Comparison of ENCODE assay signal across 12 cellular contexts in genomic region chr12:3097836-3098235, GRCh38. TPM values are rescaled to one million over a fixed set of nuclear protein-coding genes. Genes with fewer than 3 reads are reported as not detected.
DNase-seq lines count a peak whose midpoint lies in the region; ATAC-seq and TF ChIP-seq lines count a peak whose summit lies in the region.
"Had no signal": no experiment of that assay in that cellular context is flagged by ENCODE, and none has a peak within 500 bp of the region (broad histone marks: within the 10 kb centered on the region; RNA-seq: fewer than 3 reads in every experiment).

No MANE protein-coding gene starts in this region.

- TF ChIP-seq CTCF in osteocyte (IDR thresholded peaks at IDR 0.05): no peak

- 15 to 16% methylated on average over 9 of the region's 9 CpGs for WGBS in aorta, 2 donors

- peak; percentile 46 for ATAC-seq in Right ventricle myocardium superior (ENCODE audit: poor library complexity)
- peak; percentile 68 for ATAC-seq in aorta (ENCODE audit: low FRiP score)
- ATAC-seq in GM21381 (IDR thresholded peaks at IDR 0.05; ENCODE audit: unreplicated experiment): no peak

- intact Hi-C loops in Right ventricle myocardium superior (cut with DNase I): no loop called here
- intact Hi-C loops in aorta (cut with DNase I): no loop called here

- H3K9me3 ChIP-seq in aorta (ENCODE audit: control insufficient read depth, low read length): no peaks in the 10 kb centered on the region

- DNase-seq in NCI-H2171 treated with DMSO at 0.1 percent for 48 hours (lab: John Stamatoyannopoulos, UW) (peak; percentile 55), NCI-H2171 (lab: John Stamatoyannopoulos, UW) (no peak), Right ventricle myocardium superior (peak; percentile 48), osteocyte (ENCODE audit: extremely low spot score, unreplicated experiment) (no peak), aorta (peak in 1 of 2 donors; percentile 60), NCI-H2227 (lab: John Stamatoyannopoulos, UW; ENCODE audit: unreplicated experiment) (no peak), NCI-H524 treated with DMSO at 0.1 percent for 48 hours (lab: John Stamatoyannopoulos, UW) (no peak)
- DNase-seq: activated gamma-delta T cell; effector CD4-positive, alpha-beta T cell; NCI-H1436 treated with DMSO at 0.1 percent for 48 hours had no signal

- H3K9me3 Mint-ChIP-seq in osteocyte (ENCODE audit: unreplicated experiment): peaks cover 8% of the 10 kb centered on the region

- H3K27ac ChIP-seq in aorta (ENCODE audit: low read depth in 1 of 2, low read length in 2 of 2): peak overlapping the region; percentile 76 to 96
- H3K27ac ChIP-seq: 22Rv1 had no signal

- H3K36me3 ChIP-seq in aorta (ENCODE audit: control insufficient read depth in 1 of 2, insufficient read depth in 2 of 2, low read length in 1 of 2): no peaks in the 10 kb centered on the region

- peak overlapping the region; percentile 0 for H3K27ac Mint-ChIP-seq in osteocyte (ENCODE audit: unreplicated experiment)

- peaks cover 0 to 5% of the 10 kb centered on the region in 2 donors for H3K4me1 ChIP-seq in aorta (ENCODE audit: control insufficient read depth in 1 of 2, insufficient read depth in 2 of 2, low read length in 2 of 2)

- H3K4me3 ChIP-seq in aorta (ENCODE audit: low read length in 2 of 2): no peak overlapping the region

- no peaks in the 10 kb centered on the region for H3K27me3 ChIP-seq in aorta (ENCODE audit: control insufficient read depth in 1 of 2, insufficient read depth in 2 of 2, low read length in 1 of 2)

- H3K27me3 Mint-ChIP-seq in osteocyte (ENCODE audit: unreplicated experiment): no peaks in the 10 kb centered on the region

- peaks cover 29% of the 10 kb centered on the region for H3K36me3 Mint-ChIP-seq in osteocyte (ENCODE audit: unreplicated experiment)

- peaks cover 47% of the 10 kb centered on the region for H3K4me1 Mint-ChIP-seq in osteocyte (ENCODE audit: unreplicated experiment)

- H3K4me3 Mint-ChIP-seq in osteocyte (ENCODE audit: unreplicated experiment): no peak overlapping the region

RNA-seq across cellular contexts. Expression of gene TSPAN9, which starts 20.7 kb away (rescaled TPM):
- 156 TPM for total RNA-seq in Right ventricle myocardium superior
- 102 and 114 TPM in 2 replicates for total RNA-seq in osteocyte
- 10 to 100 TPM; 43.5 to 50.6 TPM for total RNA-seq in aorta
- polyA plus RNA-seq in aorta: 10 to 100 TPM in 1 of 2 donors, 1 to 10 TPM in 1; 7.1 to 27.4 TPM

Comparison
In these comparisons a context has a peak if more than half of its experiments do, and no peak if none do; other contexts are left out.
1. DNase-seq: peak in NCI-H2171 treated with DMSO at 0.1 percent for 48 hours (single experiment) and Right ventricle myocardium superior (single experiment); none in NCI-H2171 (single experiment), osteocyte (single experiment), NCI-H2227 (single experiment) and NCI-H524 treated with DMSO at 0.1 percent for 48 hours (single experiment).